ENCODE assay signal across 22 cellular contexts in genomic region chr12:29574500-29574899, GRCh38.
"Had no signal": no experiment of that assay in that cellular context is flagged by ENCODE, and none has a peak within 500 bp of the region (broad histone marks: within the 10 kb centered on the region; RNA-seq: fewer than 3 reads in every experiment).

No MANE protein-coding gene starts in this region.

- H3K4me3 ChIP-seq: body of pancreas, cardiac muscle cell, hepatocyte, suprapubic skin, tibial nerve, uterus had no signal

- H3K36me3 Mint-ChIP-seq: activated naive CD4-positive, alpha-beta T cell treated with anti-CD3 and anti-CD28 coated beads, Interleukin-2, amount 50 U/mL, for 24 hours; memory B cell had no signal

- H3K4me2 ChIP-seq: hepatocyte had no signal

- H3K4me1 Mint-ChIP-seq: activated naive CD4-positive, alpha-beta T cell treated with anti-CD3 and anti-CD28 coated beads, Interleukin-2, amount 50 U/mL, for 24 hours; memory B cell; stimulated activated naive CD8-positive, alpha-beta T cell treated with anti-CD3 and anti-CD28 coated beads, Interleukin-15, amount 100 ng/mL, for 72 hours had no signal

- H3K27ac Mint-ChIP-seq: activated naive CD4-positive, alpha-beta T cell treated with anti-CD3 and anti-CD28 coated beads, Interleukin-2, amount 50 U/mL, for 24 hours; memory B cell; stimulated activated naive CD8-positive, alpha-beta T cell treated with anti-CD3 and anti-CD28 coated beads, Interleukin-15, amount 100 ng/mL, for 72 hours had no signal

- H3K27me3 ChIP-seq: body of pancreas, cardiac muscle cell, foreskin keratinocyte, hepatocyte, suprapubic skin, tibial nerve, uterus had no signal

- H3K4me3 Mint-ChIP-seq: activated naive CD4-positive, alpha-beta T cell treated with anti-CD3 and anti-CD28 coated beads, Interleukin-2, amount 50 U/mL, for 24 hours; memory B cell; stimulated activated naive CD8-positive, alpha-beta T cell treated with anti-CD3 and anti-CD28 coated beads, Interleukin-15, amount 100 ng/mL, for 72 hours had no signal

- H3K79me2 ChIP-seq: hepatocyte had no signal

- H3K36me3 ChIP-seq: cardiac muscle cell, tibial nerve, uterus had no signal

- H2AFZ ChIP-seq: hepatocyte had no signal

- DNase-seq: activated gamma-delta T cell treated with Interleukin-2 at 50 U/mL for 16 hours; activated T-cell treated with anti-CD3 and anti-CD28 coated beads, Interleukin-2, amount 50 U/mL, for 1 hour; anterior cingulate cortex; body of pancreas; effector CD4-positive, alpha-beta T cell; erythroblast; foreskin keratinocyte; glutamatergic neuron; kidney glomerular epithelial cell; occipital lobe; posterior cingulate gyrus; stimulated activated CD4-positive, alpha-beta T cell treated with anti-CD3 and anti-CD28 coated beads, Interleukin-12 subunit alpha, Interleukin-12 subunit beta, amount 100 ng/mL, for 4 hours; stimulated activated CD4-positive, alpha-beta T cell treated with anti-CD3 and anti-CD28 coated beads, Interleukin-4, amount 100 ng/mL, for 4 hours; stimulated activated naive CD8-positive, alpha-beta T cell treated with anti-CD3 and anti-CD28 coated beads, Interleukin-15, amount 100 ng/mL, for 72 hours; T-helper 1 cell; uterus had no signal

- H3K27ac ChIP-seq: body of pancreas, cardiac muscle cell, foreskin keratinocyte, hepatocyte, suprapubic skin, uterus had no signal

- ATAC-seq: body of pancreas; foreskin keratinocyte; stimulated activated naive CD8-positive, alpha-beta T cell treated with anti-CD3 and anti-CD28 coated beads, Interleukin-15, amount 100 ng/mL, for 72 hours had no signal

- H3K4me1 ChIP-seq: body of pancreas, foreskin keratinocyte, uterus had no signal

- H3K9me3 Mint-ChIP-seq: activated naive CD4-positive, alpha-beta T cell treated with anti-CD3 and anti-CD28 coated beads, Interleukin-2, amount 50 U/mL, for 24 hours; memory B cell; stimulated activated naive CD8-positive, alpha-beta T cell treated with anti-CD3 and anti-CD28 coated beads, Interleukin-15, amount 100 ng/mL, for 72 hours had no signal

- H3K9me3 ChIP-seq: body of pancreas, suprapubic skin, tibial nerve, uterus had no signal
